ENCODE assay signal across 8 cellular contexts in the genomic region with DNA sequence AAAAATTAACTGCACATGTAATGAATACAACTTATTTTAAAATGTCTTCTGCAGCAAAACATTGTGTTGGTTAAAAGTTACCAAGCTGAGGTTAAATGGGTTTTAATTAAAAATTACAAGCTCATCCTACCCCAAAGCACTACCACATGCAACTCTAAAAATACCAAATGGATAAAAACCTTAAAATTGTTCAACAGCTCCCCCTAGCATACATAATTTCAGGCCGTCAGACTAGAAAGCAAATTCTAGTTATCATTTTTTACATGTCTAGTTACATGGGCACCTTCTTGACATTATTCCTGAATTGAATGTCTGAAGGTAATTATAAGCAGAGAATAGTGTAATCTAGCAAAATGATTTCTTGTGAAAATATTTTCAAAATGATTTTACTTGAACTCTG.
DNase-seq lines count a peak whose midpoint lies in the region; ATAC-seq and TF ChIP-seq lines count a peak whose summit lies in the region.

No MANE protein-coding gene starts in this region.

- no peaks in the 10 kb centered on the region for H3K4me1 Mint-ChIP-seq in activated T-helper 17 cell treated with anti-CD3 and anti-CD28 coated beads, Interleukin-2, amount 50 U/mL, for 72 hours

- H3K4me3 Mint-ChIP-seq in activated T-helper 17 cell treated with anti-CD3 and anti-CD28 coated beads, Interleukin-2, amount 50 U/mL, for 72 hours = no peak overlapping the region

- TF ChIP-seq CTCF in BE2C (IDR thresholded peaks at IDR 0.05; ENCODE audit: low read depth, low read length) = peak; percentile 68
- TF ChIP-seq CTCF in MM.1S (IDR thresholded peaks at IDR 0.05; ENCODE audit: low read length) = peak; percentile 84

- no peaks in the 10 kb centered on the region for H4K20me1 ChIP-seq in MM.1S (ENCODE audit: insufficient read depth, low read length)

- peak overlapping the region; percentile 55 for H3K4me2 ChIP-seq in MM.1S (ENCODE audit: low read depth, low read length)

- peaks cover 3% of the 10 kb centered on the region; the same call in 1 of the 2 replicates for H3K4me1 ChIP-seq in BE2C
- H3K4me1 ChIP-seq in MM.1S (ENCODE audit: low read length) = peaks cover 78% of the 10 kb centered on the region
- peaks cover 24% of the 10 kb centered on the region for H3K4me1 ChIP-seq in adipocyte (ENCODE audit: control insufficient read depth, insufficient read depth, low read length)

- H3K9me2 ChIP-seq in MM.1S (replicated peaks; ENCODE audit: insufficient read depth, low read length) = no peaks in the 10 kb centered on the region

- H3K4me3 ChIP-seq in BE2C (ENCODE audit: low read depth, low read length) (no peak overlapping the region), MM.1S (ENCODE audit: low read length) (peak overlapping the region; percentile 4; the same call in 1 of the 2 replicates), adipocyte (ENCODE audit: low read length) (no peak overlapping the region)

- H3K9me3 ChIP-seq in BE2C = no peaks in the 10 kb centered on the region
- no peaks in the 10 kb centered on the region for H3K9me3 ChIP-seq in MM.1S (replicated peaks; ENCODE audit: insufficient read depth, low read length)
- H3K9me3 ChIP-seq in adipocyte (ENCODE audit: control insufficient read depth, low read length) = no peaks in the 10 kb centered on the region

- H3K27ac ChIP-seq in MM.1S (ENCODE audit: low read length) = peak overlapping the region; percentile 45; the same call in 1 of the 2 replicates

- H3K36me3 Mint-ChIP-seq in activated T-helper 17 cell treated with anti-CD3 and anti-CD28 coated beads, Interleukin-2, amount 50 U/mL, for 72 hours (ENCODE audit: low read depth) = no peaks in the 10 kb centered on the region

- no peaks in the 10 kb centered on the region for H3K27me3 Mint-ChIP-seq in activated T-helper 17 cell treated with anti-CD3 and anti-CD28 coated beads, Interleukin-2, amount 50 U/mL, for 72 hours

- H3K27me3 ChIP-seq in BE2C (no peaks in the 10 kb centered on the region), MM.1S (replicated peaks; ENCODE audit: insufficient read depth, low read length) (no peaks in the 10 kb centered on the region), adipocyte (replicated peaks; ENCODE audit: control insufficient read depth, insufficient read depth, low read length) (no peaks in the 10 kb centered on the region)

- H3K27ac Mint-ChIP-seq in activated T-helper 17 cell treated with anti-CD3 and anti-CD28 coated beads, Interleukin-2, amount 50 U/mL, for 72 hours = no peak overlapping the region

- H3K36me3 ChIP-seq in BE2C (no peaks in the 10 kb centered on the region; the same call in 1 of the 2 replicates), MM.1S (replicated peaks; ENCODE audit: insufficient read depth, low read length) (no peaks in the 10 kb centered on the region), adipocyte (ENCODE audit: control insufficient read depth, insufficient read depth, low read length, severe bottlenecking) (no peaks in the 10 kb centered on the region)

- DNase-seq in BE2C (no peak), MM.1S (peak; percentile 60), adipocyte (ENCODE audit: low read depth) (peak; percentile 68), iris pigment epithelial cell (ENCODE audit: low read depth) (peak; percentile 56), NCI-H2107 (lab: John Stamatoyannopoulos, UW) (no peak)
- no peak for DNase-seq in effector CD8-positive, alpha-beta T cell (lab: John Stamatoyannopoulos, UW)

- peaks cover 38% of the 10 kb centered on the region for H3F3A ChIP-seq in MM.1S (ENCODE audit: insufficient read depth, low read length)

- 0 out of 2 replicates have a peak, but pooled peaks cover 4% of the 10 kb centered on the region for H3K79me2 ChIP-seq in MM.1S (ENCODE audit: low read length)

- no peak overlapping the region for H2AFZ ChIP-seq in MM.1S (ENCODE audit: low read length)

- no peak for ATAC-seq in GM18867 (IDR thresholded peaks at IDR 0.05; ENCODE audit: unreplicated experiment)
- no peak for ATAC-seq in activated T-helper 17 cell treated with anti-CD3 and anti-CD28 coated beads, Interleukin-2, amount 50 U/mL, for 72 hours (replicated peaks)

- H3K9ac ChIP-seq in MM.1S (ENCODE audit: low read length) (no peak overlapping the region), adipocyte (ENCODE audit: low read length) (no peak overlapping the region)

- H3K9me3 Mint-ChIP-seq in activated T-helper 17 cell treated with anti-CD3 and anti-CD28 coated beads, Interleukin-2, amount 50 U/mL, for 72 hours = peaks cover 4% of the 10 kb centered on the region

Comparison
In these comparisons a context has a peak if more than half of its experiments do, and no peak if none do; other contexts are left out.
1. DNase-seq: peak in MM.1S (single experiment), adipocyte (single experiment) and iris pigment epithelial cell (single experiment); none in BE2C (single experiment), NCI-H2107 (single experiment) and effector CD8-positive, alpha-beta T cell (single experiment).